Comparison of ENCODE assay signal across 8 cellular contexts in the genomic region with DNA sequence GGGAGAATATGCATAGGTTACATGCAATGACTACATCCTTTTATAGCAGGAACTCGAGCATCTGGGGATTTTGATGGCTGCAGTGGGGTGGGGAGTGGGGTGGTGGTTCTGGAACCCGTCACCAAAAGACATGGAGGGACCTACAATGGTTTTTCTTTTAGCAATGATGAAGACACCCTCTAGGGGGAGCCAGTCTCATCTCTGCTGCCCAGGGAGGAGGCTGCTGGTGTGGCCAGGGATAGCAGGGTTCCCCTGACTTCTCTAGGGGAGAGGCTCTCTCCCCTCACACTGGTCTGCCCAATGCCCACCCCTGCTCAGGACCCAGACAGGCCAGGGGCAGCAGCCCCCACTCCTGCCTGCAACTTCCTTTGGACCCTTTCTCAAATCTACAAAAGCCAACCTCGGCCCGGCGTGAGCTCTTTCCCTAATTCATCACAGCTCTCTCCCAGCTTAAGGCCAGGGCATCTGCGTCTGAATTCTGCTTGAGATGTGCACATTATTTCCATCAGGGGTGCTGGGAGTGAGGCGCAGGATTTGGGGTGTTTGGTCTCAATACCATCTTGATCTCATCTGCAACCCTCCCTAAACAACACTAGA.
DNase-seq lines count a peak whose midpoint lies in the region; ATAC-seq and TF ChIP-seq lines count a peak whose summit lies in the region.

No MANE protein-coding gene starts in this region.

- DNase-seq in NCI-H345 (lab: John Stamatoyannopoulos, UW): peak; percentile 31
- no peak for DNase-seq in NCI-H345 treated with DMSO at 0.1 percent for 48 hours (lab: John Stamatoyannopoulos, UW; ENCODE audit: unreplicated experiment)
- DNase-seq in KBM-7: peak; percentile 43
- peak; percentile 56 for DNase-seq in SKM-1 treated with dmso at 0.1 percent for 144 hours (lab: John Stamatoyannopoulos, UW; ENCODE audit: unreplicated experiment)
- DNase-seq in fibroblast of the aortic adventitia (ENCODE audit: low read depth): peak; percentile 58
- peak; percentile 62 for DNase-seq in retina

- H3K4me3 ChIP-seq in fibroblast of the aortic adventitia (ENCODE audit: low read depth, low read length): no peak overlapping the region

- ATAC-seq in GM21717 (IDR thresholded peaks at IDR 0.05; ENCODE audit: unreplicated experiment) (peak; percentile 69), GM21737 (IDR thresholded peaks at IDR 0.05; ENCODE audit: unreplicated experiment) (no peak)

- peak; percentile 79 for TF ChIP-seq CTCF in fibroblast of the aortic adventitia (IDR thresholded peaks at IDR 0.05; ENCODE audit: insufficient read depth, low read length)

- in situ Hi-C loops in KBM-7 (cut with MboI; ENCODE audit: low pct_unique_long_range_greater_than_20kb, low sequenced_read_pairs): no loop called here
